ENCODE assay signal across 16 cellular contexts in genomic region chr11:1570001-1570453, GRCh38. TPM values are rescaled to one million over a fixed set of nuclear protein-coding genes. Genes with fewer than 3 reads are reported as not detected.
A peak's percentile ranks its signal among the peaks of the same experiment; 100 is the strongest.
DNase-seq lines count a peak whose midpoint lies in the region; ATAC-seq lines count a peak whose summit lies in the region.
"Had no signal": no experiment of that assay in that cellular context is flagged by ENCODE, and none has a peak within 500 bp of the region (broad histone marks: within the 10 kb centered on the region; RNA-seq: fewer than 3 reads in every experiment).

No MANE protein-coding gene starts in this region.

- H3K4me1 ChIP-seq in muscle layer of colon (ENCODE audit: insufficient read depth, low read length) = peaks cover 31% of the 10 kb centered on the region
- H3K4me1 ChIP-seq in stomach smooth muscle (ENCODE audit: control insufficient read depth, insufficient read depth, low read length) = peaks cover 61% of the 10 kb centered on the region

- no peak for DNase-seq in activated CD4-positive, alpha-beta memory T cell treated with anti-CD3 and anti-CD28 coated beads, Interleukin-2, amount 10 ng/mL, durations not matched to agents 7 days and 5 days
- no peak for DNase-seq in activated CD4-positive, alpha-beta memory T cell treated with anti-CD3 and anti-CD28 coated beads for 36 hours
- no peak for DNase-seq in caudate nucleus (lab: John Stamatoyannopoulos, UW)
- DNase-seq in foreskin melanocyte = no peak
- DNase-seq: activated naive CD8-positive, alpha-beta T cell treated with anti-CD3 and anti-CD28 coated beads, Interleukin-2, amount 10 ng/mL, durations not matched to agents 7 days and 5 days; cortex of kidney; DMS79; NCI-H1694 had no signal

- H3K36me3 Mint-ChIP-seq in activated CD4-positive, alpha-beta memory T cell treated with anti-CD3 and anti-CD28 coated beads, Interleukin-2, amount 10 ng/mL, durations not matched to agents 7 days and 5 days (ENCODE audit: low read depth) = no peaks in the 10 kb centered on the region
- H3K36me3 Mint-ChIP-seq in activated CD4-positive, alpha-beta memory T cell treated with anti-CD3 and anti-CD28 coated beads for 36 hours = no peaks in the 10 kb centered on the region
- H3K36me3 Mint-ChIP-seq: activated naive CD8-positive, alpha-beta T cell treated with anti-CD3 and anti-CD28 coated beads, Interleukin-2, amount 10 ng/mL, durations not matched to agents 7 days and 5 days had no signal

- H3K27ac Mint-ChIP-seq in activated CD4-positive, alpha-beta memory T cell treated with anti-CD3 and anti-CD28 coated beads, Interleukin-2, amount 10 ng/mL, durations not matched to agents 7 days and 5 days = no peak overlapping the region
- H3K27ac Mint-ChIP-seq in activated CD4-positive, alpha-beta memory T cell treated with anti-CD3 and anti-CD28 coated beads for 36 hours = no peak overlapping the region
- H3K27ac Mint-ChIP-seq: activated naive CD8-positive, alpha-beta T cell treated with anti-CD3 and anti-CD28 coated beads, Interleukin-2, amount 10 ng/mL, durations not matched to agents 7 days and 5 days had no signal

- peak overlapping the region; percentile 7 for H3K4me3 Mint-ChIP-seq in activated CD4-positive, alpha-beta memory T cell treated with anti-CD3 and anti-CD28 coated beads, Interleukin-2, amount 10 ng/mL, durations not matched to agents 7 days and 5 days
- H3K4me3 Mint-ChIP-seq in activated CD4-positive, alpha-beta memory T cell treated with anti-CD3 and anti-CD28 coated beads for 36 hours = no peak overlapping the region

- no peaks in the 10 kb centered on the region for H3K36me3 ChIP-seq in muscle layer of colon (ENCODE audit: insufficient read depth, low read length)
- peaks cover 0 to 2% of the 10 kb centered on the region in 2 donors for H3K36me3 ChIP-seq in stomach smooth muscle (ENCODE audit: control insufficient read depth in 2 of 2, insufficient read depth in 2 of 2, low read length in 2 of 2)
- H3K36me3 ChIP-seq: upper lobe of right lung had no signal

- POLR2A ChIA-PET in activated CD4-positive, alpha-beta memory T cell treated with anti-CD3 and anti-CD28 coated beads, Interleukin-2, amount 10 ng/mL, durations not matched to agents 7 days and 5 days (lab: Charles Lee) = no interaction called here
- POLR2A ChIA-PET in activated CD4-positive, alpha-beta memory T cell treated with anti-CD3 and anti-CD28 coated beads for 36 hours (lab: Charles Lee) = no interaction called here

- no peaks in the 10 kb centered on the region for H3K9me3 Mint-ChIP-seq in activated CD4-positive, alpha-beta memory T cell treated with anti-CD3 and anti-CD28 coated beads, Interleukin-2, amount 10 ng/mL, durations not matched to agents 7 days and 5 days
- no peaks in the 10 kb centered on the region for H3K9me3 Mint-ChIP-seq in activated CD4-positive, alpha-beta memory T cell treated with anti-CD3 and anti-CD28 coated beads for 36 hours
- H3K9me3 Mint-ChIP-seq: activated naive CD8-positive, alpha-beta T cell treated with anti-CD3 and anti-CD28 coated beads, Interleukin-2, amount 10 ng/mL, durations not matched to agents 7 days and 5 days had no signal

- ATAC-seq in GM19324 (IDR thresholded peaks at IDR 0.05; ENCODE audit: low FRiP score, unreplicated experiment) (no peak), HG03108 (IDR thresholded peaks at IDR 0.05; ENCODE audit: unreplicated experiment) (no peak)
- ATAC-seq: upper lobe of right lung had no signal

- H3K27me3 Mint-ChIP-seq in activated CD4-positive, alpha-beta memory T cell treated with anti-CD3 and anti-CD28 coated beads, Interleukin-2, amount 10 ng/mL, durations not matched to agents 7 days and 5 days = peaks cover 24% of the 10 kb centered on the region
- peaks cover 2% of the 10 kb centered on the region for H3K27me3 Mint-ChIP-seq in activated CD4-positive, alpha-beta memory T cell treated with anti-CD3 and anti-CD28 coated beads for 36 hours

- H3K4me3 ChIP-seq in muscle layer of colon (ENCODE audit: low read depth in 1 of 2, low read length in 2 of 2) = peak overlapping the region in 1 of 2 donors; percentile 75
- H3K4me3 ChIP-seq in stomach smooth muscle (ENCODE audit: low read length in 2 of 2) = peak overlapping the region; percentile 17 to 77

- H3K9me3 ChIP-seq in muscle layer of colon (ENCODE audit: low read length) = no peaks in the 10 kb centered on the region
- no peaks in the 10 kb centered on the region for H3K9me3 ChIP-seq in stomach smooth muscle (ENCODE audit: control insufficient read depth in 2 of 2, low read length in 2 of 2)
- H3K9me3 ChIP-seq: upper lobe of right lung had no signal

- peak overlapping the region; percentile 67 for H3K27ac ChIP-seq in caudate nucleus (ENCODE audit: low read depth, low read length)
- peak overlapping the region; percentile 93 for H3K27ac ChIP-seq in muscle layer of colon (ENCODE audit: low read depth, low read length)
- H3K27ac ChIP-seq in stomach smooth muscle (ENCODE audit: low read length) = peak overlapping the region; percentile 64
- H3K27ac ChIP-seq: KMS-11, upper lobe of right lung had no signal

- peaks cover 10% of the 10 kb centered on the region for H3K4me1 Mint-ChIP-seq in activated CD4-positive, alpha-beta memory T cell treated with anti-CD3 and anti-CD28 coated beads, Interleukin-2, amount 10 ng/mL, durations not matched to agents 7 days and 5 days
- H3K4me1 Mint-ChIP-seq in activated CD4-positive, alpha-beta memory T cell treated with anti-CD3 and anti-CD28 coated beads for 36 hours (ENCODE audit: low read depth) = peaks cover 16% of the 10 kb centered on the region
- H3K4me1 Mint-ChIP-seq: activated naive CD8-positive, alpha-beta T cell treated with anti-CD3 and anti-CD28 coated beads, Interleukin-2, amount 10 ng/mL, durations not matched to agents 7 days and 5 days had no signal

- H3K9ac ChIP-seq in muscle layer of colon (ENCODE audit: low read length) (peak overlapping the region; percentile 53), stomach smooth muscle (ENCODE audit: low read length in 2 of 2) (peak overlapping the region in 1 of 2 donors; percentile 29)
- H3K9ac ChIP-seq: KMS-11 had no signal

- intact Hi-C loops in activated CD4-positive, alpha-beta memory T cell treated with anti-CD3 and anti-CD28 coated beads for 36 hours (cut with micrococcal nuclease) = loop anchor here (5.0 kb wide), 2 partner anchors 33 to 368 kb away; no protein-coding TSS in a partner anchor

- CTCF ChIA-PET in activated CD4-positive, alpha-beta memory T cell treated with anti-CD3 and anti-CD28 coated beads, Interleukin-2, amount 10 ng/mL, durations not matched to agents 7 days and 5 days (lab: Charles Lee) = interaction anchor here (1.0 to 1.4 kb wide), 3 partner anchors 17 to 25 kb away, joined by 3 to 5 read pairs (median 3); no protein-coding TSS in a partner anchor
- CTCF ChIA-PET in activated CD4-positive, alpha-beta memory T cell treated with anti-CD3 and anti-CD28 coated beads for 36 hours (lab: Charles Lee) = interaction anchor here (9.1 kb wide), 1 partner anchor 24 kb away, joined by 113 read pairs; no protein-coding TSS in a partner anchor

- no peaks in the 10 kb centered on the region for H3K27me3 ChIP-seq in muscle layer of colon (ENCODE audit: control insufficient read depth in 1 of 2, insufficient read depth in 2 of 2, low read length in 2 of 2)
- H3K27me3 ChIP-seq in stomach smooth muscle (ENCODE audit: control insufficient read depth in 1 of 2, insufficient read depth in 2 of 2, low read length in 2 of 2) = no peaks in the 10 kb centered on the region
- H3K27me3 ChIP-seq: upper lobe of right lung had no signal

RNA-seq across cellular contexts. Expression of gene DUSP8, which starts 2.0 kb away (rescaled TPM):
- total RNA-seq in activated CD4-positive, alpha-beta memory T cell treated with anti-CD3 and anti-CD28 coated beads, Interleukin-2, amount 10 ng/mL, durations not matched to agents 7 days and 5 days = 1 to 10 TPM; 2.6 to 2.7 TPM
- total RNA-seq in activated CD4-positive, alpha-beta memory T cell treated with anti-CD3 and anti-CD28 coated beads for 36 hours = 1 to 10 TPM; 1.6 to 2.4 TPM

RNA-seq across cellular contexts. Expression of gene KRTAP5-1, which starts 15.1 kb away (rescaled TPM):
- total RNA-seq in activated CD4-positive, alpha-beta memory T cell treated with anti-CD3 and anti-CD28 coated beads, Interleukin-2, amount 10 ng/mL, durations not matched to agents 7 days and 5 days = not detected
- total RNA-seq in activated CD4-positive, alpha-beta memory T cell treated with anti-CD3 and anti-CD28 coated beads for 36 hours = not detected
- total RNA-seq: activated CD8-positive, alpha-beta memory T cell treated with anti-CD3 and anti-CD28 coated beads for 36 hours; activated naive CD8-positive, alpha-beta T cell treated with anti-CD3 and anti-CD28 coated beads, Interleukin-2, amount 10 ng/mL, durations not matched to agents 7 days and 5 days; smooth muscle cell; upper lobe of right lung had no signal

RNA-seq across cellular contexts. Expression of gene KRTAP5-2, which starts 28.1 kb away (rescaled TPM):
- total RNA-seq in activated CD4-positive, alpha-beta memory T cell treated with anti-CD3 and anti-CD28 coated beads, Interleukin-2, amount 10 ng/mL, durations not matched to agents 7 days and 5 days = not detected
- total RNA-seq in activated CD4-positive, alpha-beta memory T cell treated with anti-CD3 and anti-CD28 coated beads for 36 hours = not detected
- total RNA-seq: activated CD8-positive, alpha-beta memory T cell treated with anti-CD3 and anti-CD28 coated beads for 36 hours; activated naive CD8-positive, alpha-beta T cell treated with anti-CD3 and anti-CD28 coated beads, Interleukin-2, amount 10 ng/mL, durations not matched to agents 7 days and 5 days; smooth muscle cell; upper lobe of right lung had no signal

RNA-seq across cellular contexts. Expression of gene KRTAP5-3, which starts 38.2 kb away (rescaled TPM):
- not detected for total RNA-seq in activated CD4-positive, alpha-beta memory T cell treated with anti-CD3 and anti-CD28 coated beads, Interleukin-2, amount 10 ng/mL, durations not matched to agents 7 days and 5 days
- total RNA-seq in activated CD4-positive, alpha-beta memory T cell treated with anti-CD3 and anti-CD28 coated beads for 36 hours = not detected
- total RNA-seq: activated CD8-positive, alpha-beta memory T cell treated with anti-CD3 and anti-CD28 coated beads for 36 hours; activated naive CD8-positive, alpha-beta T cell treated with anti-CD3 and anti-CD28 coated beads, Interleukin-2, amount 10 ng/mL, durations not matched to agents 7 days and 5 days; smooth muscle cell; upper lobe of right lung had no signal

RNA-seq across cellular contexts. Expression of gene KRTAP5-4, which starts 51.9 kb away (rescaled TPM):
- not detected for total RNA-seq in activated CD4-positive, alpha-beta memory T cell treated with anti-CD3 and anti-CD28 coated beads, Interleukin-2, amount 10 ng/mL, durations not matched to agents 7 days and 5 days
- total RNA-seq in activated CD4-positive, alpha-beta memory T cell treated with anti-CD3 and anti-CD28 coated beads for 36 hours = not detected
- total RNA-seq: activated CD8-positive, alpha-beta memory T cell treated with anti-CD3 and anti-CD28 coated beads for 36 hours; activated naive CD8-positive, alpha-beta T cell treated with anti-CD3 and anti-CD28 coated beads, Interleukin-2, amount 10 ng/mL, durations not matched to agents 7 days and 5 days; smooth muscle cell; upper lobe of right lung had no signal
